Comparison of ENCODE assay signal across 2 cellular contexts in genomic region chr1:166693158-166693557, GRCh38.
TF ChIP-seq lines count a peak whose summit lies in the region.

No MANE protein-coding gene starts in this region.

TF ChIP-seq in GM23338, 12 proteins besides CTCF, POLR2A, EP300 and RAD21 (continued from another document):
- no peak for TF ChIP-seq REST (IDR thresholded peaks at IDR 0.05; ENCODE audit: unreplicated experiment)
- no peak for TF ChIP-seq STAT1 (IDR thresholded peaks at IDR 0.05; ENCODE audit: unreplicated experiment)
- no peak for TF ChIP-seq EZH2 (IDR thresholded peaks at IDR 0.05; ENCODE audit: low read depth, unreplicated experiment)
- no peak for TF ChIP-seq ZNF462 (CRISPR knock-in tag; IDR thresholded peaks at IDR 0.05)
- TF ChIP-seq ZNF114 (CRISPR knock-in tag; IDR thresholded peaks at IDR 0.05) = no peak
- no peak for TF ChIP-seq JUNB (IDR thresholded peaks at IDR 0.05; ENCODE audit: unreplicated experiment)

TF ChIP-seq in K562, 482 proteins besides CTCF, POLR2A, EP300 and RAD21 (continued from another document and continues in another):
- TF ChIP-seq ID3 (CRISPR knock-in tag; IDR thresholded peaks at IDR 0.05) (0 out of 2 replicates have a peak, but pooled peaks have one; percentile 22), ID3 (tag; IDR thresholded peaks at IDR 0.05) (peak; percentile 96), CC2D1A (IDR thresholded peaks at IDR 0.05) (no peak), ZBTB9 (CRISPR knock-in tag; IDR thresholded peaks at IDR 0.05) (peak; percentile 91), E2F8 (IDR thresholded peaks at IDR 0.05; ENCODE audit: low read depth, partially characterized antibody) (no peak), SREBF2 (CRISPR knock-in tag; IDR thresholded peaks at IDR 0.05) (no peak), CXXC5 (CRISPR knock-in tag; IDR thresholded peaks at IDR 0.05) (peak; percentile 82), GTF2F1 (IDR thresholded peaks at IDR 0.05; ENCODE audit: low read depth, low read length) (no peak), ZNF175 (CRISPR knock-in tag; IDR thresholded peaks at IDR 0.05; ENCODE audit: low read depth) (peak; percentile 94), ZKSCAN3 (CRISPR knock-in tag; IDR thresholded peaks at IDR 0.05) (peak; percentile 62; the same call in 1 of the 2 replicates), TCFL5 (CRISPR knock-in tag; conservative IDR thresholded peaks at IDR 0.05) (peak; percentile 87), JUND (IDR thresholded peaks at IDR 0.05; ENCODE audit: borderline replicate concordance, low read depth, low read length) (no peak), JUND (tag; IDR thresholded peaks at IDR 0.05; ENCODE audit: borderline replicate concordance, low read depth, low read length) (peak; percentile 46; the same call in 1 of the 3 replicates), SMAD4 (CRISPR knock-in tag; conservative IDR thresholded peaks at IDR 0.05) (peak; percentile 92), PATZ1 (CRISPR knock-in tag; IDR thresholded peaks at IDR 0.05; ENCODE audit: borderline replicate concordance) (peak; percentile 91; the same call in 1 of the 2 replicates), ZNF511 (CRISPR knock-in tag; IDR thresholded peaks at IDR 0.05) (no peak), GATAD2B (IDR thresholded peaks at IDR 0.05; ENCODE audit: borderline replicate concordance) (no peak), ARNT (IDR thresholded peaks at IDR 0.05) (no peak), ZNF507 (tag; conservative IDR thresholded peaks at IDR 0.05) (no peak), PRPF4 (IDR thresholded peaks at IDR 0.05; ENCODE audit: insufficient read depth, low read depth, low read length, poor library complexity, severe bottlenecking) (no peak), ZNF644 (tag; IDR thresholded peaks at IDR 0.05; ENCODE audit: low read depth) (peak; percentile 90), CLOCK (CRISPR knock-in tag; IDR thresholded peaks at IDR 0.05; ENCODE audit: borderline replicate concordance) (no peak; the same call in 1 of the 2 replicates), ZNF395 (CRISPR knock-in tag; IDR thresholded peaks at IDR 0.05) (peak; percentile 94), NFIX (CRISPR knock-in tag; IDR thresholded peaks at IDR 0.05; ENCODE audit: low read depth) (no peak), DEAF1 (CRISPR knock-in tag; IDR thresholded peaks at IDR 0.05) (no peak), BHLHE40 (IDR thresholded peaks at IDR 0.05; ENCODE audit: low read length) (no peak), RAD51 (IDR thresholded peaks at IDR 0.05; ENCODE audit: borderline replicate concordance, low read depth) (no peak), MEIS2 (IDR thresholded peaks at IDR 0.05; ENCODE audit: partially characterized antibody) (no peak), ZNF140 (CRISPR knock-in tag; IDR thresholded peaks at IDR 0.05) (no peak), RBM15 (IDR thresholded peaks at IDR 0.05; ENCODE audit: insufficient read depth, low read length) (no peak), ZNF75A (CRISPR knock-in tag; IDR thresholded peaks at IDR 0.05) (peak; percentile 65; the same call in 1 of the 2 replicates), MAZ (CRISPR knock-in tag; conservative IDR thresholded peaks at IDR 0.05 in 1 of 2, IDR thresholded peaks at IDR 0.05 in 1 of 2) (peak in 1 of 2 experiments; percentile 75; a peak in 2 of 4 replicates), CUX1 (CRISPR knock-in tag; IDR thresholded peaks at IDR 0.05) (peak; percentile 87; the same call in 1 of the 2 replicates), TFAP4 (CRISPR knock-in tag; IDR thresholded peaks at IDR 0.05; ENCODE audit: borderline replicate concordance) (no peak), ZSCAN32 (CRISPR knock-in tag; IDR thresholded peaks at IDR 0.05) (peak; percentile 68; the same call in 1 of the 2 replicates), TEAD1 (CRISPR knock-in tag; IDR thresholded peaks at IDR 0.05) (peak in 1 of 2 experiments; percentile 94; a peak in 2 of 4 replicates), NR4A1 (CRISPR knock-in tag; IDR thresholded peaks at IDR 0.05) (peak; percentile 94), NR4A1 (tag; IDR thresholded peaks at IDR 0.05) (peak; percentile 97)
